Comparison of ENCODE assay signal across 8 cellular contexts in genomic region chr12:57520008-57520726, GRCh38. TPM values are rescaled to one million over a fixed set of nuclear protein-coding genes. Genes with fewer than 3 reads are reported as not detected.
DNase-seq lines count a peak whose midpoint lies in the region; ATAC-seq and TF ChIP-seq lines count a peak whose summit lies in the region.

A gene with protein sequence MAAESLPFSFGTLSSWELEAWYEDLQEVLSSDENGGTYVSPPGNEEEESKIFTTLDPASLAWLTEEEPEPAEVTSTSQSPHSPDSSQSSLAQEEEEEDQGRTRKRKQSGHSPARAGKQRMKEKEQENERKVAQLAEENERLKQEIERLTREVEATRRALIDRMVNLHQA (minus strand): TSS chr12:57520514. CDS start chr12:57517406, 3,108 bp downstream.

- H3K36me3 ChIP-seq in PC-3 (ENCODE audit: low read depth, low read length) (peaks cover 34% of the 10 kb centered on the region), mucosa of rectum (ENCODE audit: control insufficient read depth in 2 of 2, insufficient read depth in 2 of 2, low read length in 2 of 2) (peaks cover 33 to 40% of the 10 kb centered on the region in 2 donors)

- H3K9me3 ChIP-seq in PC-3 (ENCODE audit: low read length) (no peaks in the 10 kb centered on the region), mucosa of rectum (ENCODE audit: control insufficient read depth in 2 of 2, low read length in 2 of 2) (no peaks in the 10 kb centered on the region)

- no peaks in the 10 kb centered on the region for H3K9me2 ChIP-seq in PC-3 (replicated peaks; ENCODE audit: low read length)

- CTCF ChIA-PET in PC-3 (lab: Charles Lee): no interaction called here

- peak within 1 kb of the TSS; percentile 90 for H3K4me3 ChIP-seq in Jurkat, Clone E6-1 (ENCODE audit: low read length)
- H3K4me3 ChIP-seq in PC-3 (ENCODE audit: low read length) (peak within 1 kb of the TSS; percentile 96), mucosa of rectum (ENCODE audit: low read length in 2 of 2) (peak within 1 kb of the TSS; percentile 95 to 99)

- TSS peak; percentile 59 for BruUV-seq in PC-3 (replicated peaks; lab: Mats Ljungman, UMichigan)

- H3K4me2 ChIP-seq in PC-3 (ENCODE audit: low read length): peak within 1 kb of the TSS; percentile 98

- H3K9ac ChIP-seq in PC-3 (ENCODE audit: low read length) (peak within 1 kb of the TSS; percentile 94), mucosa of rectum (ENCODE audit: low read depth in 1 of 2, low read length in 2 of 2) (peak within 1 kb of the TSS; percentile 98)

- H4K20me1 ChIP-seq in PC-3 (ENCODE audit: low read length): peaks cover 28% of the 10 kb centered on the region

- no peaks in the 10 kb centered on the region for H3F3A ChIP-seq in PC-3 (ENCODE audit: low read length, unreplicated experiment)

- peak within 1 kb of the TSS; percentile 74 for H2AFZ ChIP-seq in PC-3 (ENCODE audit: low read length)

- no peaks in the 10 kb centered on the region for H3K27me3 ChIP-seq in PC-3 (ENCODE audit: low read length)
- H3K27me3 ChIP-seq in mucosa of rectum (ENCODE audit: control insufficient read depth in 2 of 2, insufficient read depth in 2 of 2, low read length in 2 of 2): no peaks in the 10 kb centered on the region

- intact Hi-C loops in PC-3 (cut with micrococcal nuclease): no loop called here

- H3K79me2 ChIP-seq in PC-3 (ENCODE audit: low read length): peaks cover 57% of the 10 kb centered on the region

- H3K27ac ChIP-seq in PC-3 (ENCODE audit: low read length) (peak within 1 kb of the TSS; percentile 82), epithelial cell of prostate (peak within 1 kb of the TSS; percentile 98), mucosa of rectum (ENCODE audit: low read depth in 2 of 2, low read length in 2 of 2) (peak within 1 kb of the TSS; percentile 94 to 96)

- DNase-seq in DMS53 (lab: John Stamatoyannopoulos, UW) (peak; percentile 100), PC-3 (peak; percentile 98), activated T-cell treated with anti-CD3 and anti-CD28 coated beads for 48 hours (ENCODE audit: low read depth) (peak; percentile 99), epithelial cell of prostate (ENCODE audit: low read depth, low spot score) (peak; percentile 83)
- peak; percentile 97 for DNase-seq in Jurkat, Clone E6-1 (ENCODE audit: low read depth, low spot score)
- peak; percentile 99 to 100 for DNase-seq in stimulated activated CD8-positive, alpha-beta memory T cell treated with anti-CD3 and anti-CD28 coated beads, Interleukin-4, amount 100 ng/mL, for 4 hours (ENCODE audit: low read depth in 2 of 2, low spot score in 1 of 2)

- POLR2A ChIA-PET in PC-3 (lab: Charles Lee; ENCODE audit: unreplicated experiment): no interaction called here

- ATAC-seq in GM21619 (IDR thresholded peaks at IDR 0.05; ENCODE audit: unreplicated experiment) (peak; percentile 64), PC-3 (peak; percentile 59)

- no peak for TF ChIP-seq CTCF in PC-3 (conservative IDR thresholded peaks at IDR 0.05; ENCODE audit: low read depth, low read length)

- H3K4me1 ChIP-seq in PC-3 (ENCODE audit: insufficient read depth, low read length) (peaks cover 47% of the 10 kb centered on the region), mucosa of rectum (ENCODE audit: control insufficient read depth in 2 of 2, insufficient read depth in 2 of 2, low read length in 2 of 2) (peaks cover 50 to 51% of the 10 kb centered on the region in 2 donors)

RNA-seq across cellular contexts. Expression of the gene that starts here (rescaled TPM):
- polyA plus RNA-seq in Jurkat, Clone E6-1 (2012; ENCODE audit: insufficient read depth, insufficient read length): 15.4 TPM
- 27.4 and 33.1 TPM in 2 replicates for total RNA-seq in PC-3 (2014; rRNA removed)

Comparison
In these comparisons a context has a peak if more than half of its experiments do, and no peak if none do; other contexts are left out.
1. Peak in every context shown above with its lines: DNase-seq, ATAC-seq, H3K4me3 ChIP-seq and H3K27ac ChIP-seq.